Comparison of ENCODE assay signal across 8 cellular contexts in the genomic region with DNA sequence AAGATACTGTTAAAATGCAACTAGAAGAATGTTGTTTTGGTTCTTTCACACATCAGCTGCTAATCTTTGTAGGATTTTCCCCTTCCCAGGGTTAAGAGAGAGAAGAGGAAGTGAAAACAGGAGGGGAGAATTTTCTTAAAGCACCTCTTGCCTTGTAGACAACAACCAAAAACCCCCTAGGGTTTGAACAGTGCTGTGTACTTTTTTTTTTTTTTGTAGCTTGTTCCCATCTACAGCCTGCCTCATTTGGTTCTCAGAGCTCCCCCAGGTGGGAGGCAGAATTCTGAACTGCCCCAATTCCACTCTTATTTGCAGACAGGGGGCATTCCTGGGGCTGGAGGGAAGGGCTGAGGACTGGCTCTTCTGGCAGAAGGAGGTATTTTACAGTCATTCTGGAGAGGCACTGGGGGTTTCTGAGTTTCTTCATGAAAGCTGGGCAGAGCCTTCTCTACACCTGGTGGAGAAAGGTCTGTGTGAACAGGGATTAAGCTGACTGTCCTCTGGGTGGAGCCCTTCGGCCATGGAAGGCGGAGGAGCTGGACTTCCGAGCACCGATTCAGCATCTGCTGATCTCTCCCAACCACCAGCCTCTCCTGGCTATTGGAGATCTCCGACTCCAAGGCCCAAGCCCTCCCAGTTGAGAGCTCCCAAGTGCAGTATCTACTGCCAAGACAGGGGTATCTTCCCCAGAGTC. TPM values are rescaled to one million over a fixed set of nuclear protein-coding genes. Genes with fewer than 3 reads are reported as not detected.
DNase-seq lines count a peak whose midpoint lies in the region; ATAC-seq, FAIRE-seq and TF ChIP-seq lines count a peak whose summit lies in the region.

No MANE protein-coding gene starts in this region.

- H3K9me2 ChIP-seq in PC-9 (ENCODE audit: insufficient read depth), result no peaks in the 10 kb centered on the region

- TF ChIP-seq EP300 in HepG2 (IDR thresholded peaks at IDR 0.05; ENCODE audit: low read depth in 2 of 2, low read length in 2 of 2), result no peak
- TF ChIP-seq EP300 in HepG2 (CRISPR knock-in tag; IDR thresholded peaks at IDR 0.05; ENCODE audit: borderline replicate concordance), result no peak

- 4% methylated on average over 4 of the region's 5 CpGs for WGBS in HepG2 (ENCODE audit: low lambda C conversion rate)

- H3K9me3 ChIP-seq in PC-9 (ENCODE audit: insufficient read depth, low read depth) (no peaks in the 10 kb centered on the region), HepG2 (ENCODE audit: low read length) (no peaks in the 10 kb centered on the region)

- no peaks in the 10 kb centered on the region for H3K36me3 ChIP-seq in PC-9 (ENCODE audit: low read depth)
- H3K36me3 ChIP-seq in HepG2 (replicated peaks in 1 of 2; ENCODE audit: control insufficient read depth in 1 of 2, insufficient read depth in 2 of 2, low read length in 2 of 2), result no peaks in the 10 kb centered on the region

- no peak overlapping the region for H3K9ac ChIP-seq in HepG2 (ENCODE audit: insufficient read depth, low read depth, low read length)

- ATAC-seq in GM19397 (IDR thresholded peaks at IDR 0.05; ENCODE audit: unreplicated experiment), result peak; percentile 64
- peak; percentile 70 for ATAC-seq in HG03378 (IDR thresholded peaks at IDR 0.05; ENCODE audit: unreplicated experiment)
- peak; percentile 85 for ATAC-seq in HepG2

- no peaks in the 10 kb centered on the region for H3K27me3 ChIP-seq in PC-9 (ENCODE audit: insufficient read depth, low read depth)
- H3K27me3 ChIP-seq in HepG2 (ENCODE audit: control insufficient read depth in 1 of 2, insufficient read depth in 2 of 2, low read length in 2 of 2), result peaks cover 1 to 20% of the 10 kb centered on the region in 2 experiments; a peak in 3 of 5 replicates

- intact Hi-C loops in PC-9 (cut with micrococcal nuclease; ENCODE audit: unreplicated experiment) (loop anchor here (1.0 to 10.0 kb wide), 5 partner anchors 258 to 1051 kb away; no protein-coding TSS in a partner anchor), HepG2 (cut with micrococcal nuclease; ENCODE audit: unreplicated experiment) (loop anchor here (1.0 to 10.0 kb wide), 4 partner anchors 111 to 1049 kb away; no protein-coding TSS in a partner anchor)

- H3K79me2 ChIP-seq in PC-9 (ENCODE audit: low read depth) (no peaks in the 10 kb centered on the region), HepG2 (ENCODE audit: insufficient read depth, low read length) (no peaks in the 10 kb centered on the region)

- no TSS peak for BruUV-seq in PC-9 (replicated peaks; lab: Mats Ljungman, UMichigan)
- BruUV-seq in HepG2 (replicated peaks; lab: Mats Ljungman, UMichigan), result no TSS peak

- H3K4me1 ChIP-seq in PC-9 (replicated peaks; ENCODE audit: insufficient read depth) (peaks cover 10% of the 10 kb centered on the region), HepG2 (ENCODE audit: insufficient read depth, low read length) (peaks cover 55% of the 10 kb centered on the region)

- peak; percentile 73 for TF ChIP-seq CTCF in PC-9 (conservative IDR thresholded peaks at IDR 0.05)
- TF ChIP-seq CTCF in cardiac fibroblast (IDR thresholded peaks at IDR 0.05; ENCODE audit: low read depth, low read length), result peak; percentile 50
- peak; percentile 96 for TF ChIP-seq CTCF in HepG2 (CRISPR knock-in tag; IDR thresholded peaks at IDR 0.05)

- TF ChIP-seq POLR2A in HepG2 (IDR thresholded peaks at IDR 0.05; ENCODE audit: insufficient read depth in 1 of 2, low read depth in 2 of 2, low read length in 2 of 2), result no peak

- DNase-seq in DMS79 treated with DMSO at 0.1 percent for 48 hours (lab: John Stamatoyannopoulos, UW) (peak; percentile 13), DMS79 (lab: John Stamatoyannopoulos, UW) (no peak), PC-9 (peak; percentile 72), cardiac fibroblast (ENCODE audit: low read depth in 2 of 2) (peak; percentile 56 to 58), HepG2 (ENCODE audit: low spot score) (peak; percentile 76), NCI-H1436 treated with DMSO at 0.1 percent for 48 hours (lab: John Stamatoyannopoulos, UW) (no peak)

- FAIRE-seq in HepG2 (lab: Jason Lieb, UNC), result peak; percentile 89

- H3K27ac ChIP-seq in PC-9, result no peak overlapping the region
- H3K27ac ChIP-seq in HepG2 (ENCODE audit: extremely low read length, insufficient read depth, low read length), result no peak overlapping the region

- in situ Hi-C loops in HepG2 (cut with HindIII; ENCODE audit: extremely low pct_ligation_motif_present, low pct_unique_long_range_greater_than_20kb), result loop anchor here (5.0 kb wide), 2 partner anchors 177 to 1047 kb away; no protein-coding TSS in a partner anchor

- peaks cover 9% of the 10 kb centered on the region for H3F3A ChIP-seq in PC-9 (ENCODE audit: insufficient read depth, low read depth)

- H2AFZ ChIP-seq in PC-9 (no peak overlapping the region), HepG2 (ENCODE audit: low read length) (no peak overlapping the region)

- H3K4me3 ChIP-seq in PC-9 (no peak overlapping the region), cardiac fibroblast (replicated peaks in 1 of 2; ENCODE audit: low read depth in 2 of 2, low read length in 2 of 2) (no peak overlapping the region), HepG2 (replicated peaks in 1 of 3; ENCODE audit: insufficient read depth in 1 of 3, low read depth in 2 of 3, low read length in 3 of 3) (no peak overlapping the region)

- POLR2A ChIA-PET in PC-9 (lab: Charles Lee; ENCODE audit: unreplicated experiment) (interaction anchor here (0.5 to 0.6 kb wide), 2 partner anchors 238 to 913 kb away, joined by 3 to 4 read pairs; a partner anchor contains a TSS), HepG2 (lab: Yijun Ruan, JAX) (interaction anchor here (0.7 to 2.9 kb wide), 4 partner anchors 31 to 1074 kb away, joined by 3 to 10 read pairs (median 3); a partner anchor contains a TSS)

- H3K4me2 ChIP-seq in PC-9 (no peak overlapping the region), HepG2 (ENCODE audit: low read depth, low read length) (no peak overlapping the region)

- H4K20me1 ChIP-seq in PC-9 (ENCODE audit: insufficient read depth) (no peaks in the 10 kb centered on the region), HepG2 (ENCODE audit: insufficient read depth, low read length) (no peaks in the 10 kb centered on the region)

- TF ChIP-seq RAD21 in HepG2 (CRISPR knock-in tag; IDR thresholded peaks at IDR 0.05), result peak; percentile 95

- CTCF ChIA-PET in PC-9 (lab: Charles Lee), result interaction anchor here (0.6 to 2.3 kb wide), 12 partner anchors 10 to 1051 kb away, joined by 3 to 14 read pairs (median 4); no protein-coding TSS in a partner anchor
- CTCF ChIA-PET in HepG2 (lab: Yijun Ruan, JAX; ENCODE audit: low intra/inter-chr PET ratio, low total read pairs), result interaction anchor here (0.6 to 3.0 kb wide), 6 partner anchors 111 to 1048 kb away, joined by 3 to 44 read pairs (median 3); no protein-coding TSS in a partner anchor

RNA-seq across cellular contexts. Expression of a gene that starts 32.2 kb away (rescaled TPM):
- total RNA-seq in PC-9 (2021) (75.0 and 90.8 TPM in 2 replicates), HepG2 (2016; rRNA removed; fragmentation: Illumina TruSeq; extraction: Trizol) (127 and 168 TPM in 2 replicates)
- 29.3 and 32.5 TPM in 2 replicates for total RNA-seq in HepG2 (2016; cell fraction: cytosol; rRNA removed; fragmentation: Illumina TruSeq; extraction: Trizol; ENCODE audit: low read depth)
- total RNA-seq in HepG2 (2016; cell fraction: insoluble cytoplasmic fraction; rRNA removed; fragmentation: Illumina TruSeq; extraction: Trizol), result 131 and 158 TPM in 2 replicates
- 43.0 and 52.4 TPM in 2 replicates for total RNA-seq in HepG2 (2016; cell fraction: membrane; rRNA removed; fragmentation: Illumina TruSeq; extraction: Trizol)
- 127 and 130 TPM in 2 replicates for total RNA-seq in HepG2 (2016; cell fraction: nucleus; rRNA removed; fragmentation: Illumina TruSeq; extraction: Trizol)
- 34.6 and 43.5 TPM in 2 replicates for polyA plus RNA-seq in HepG2 (2011; rRNA removed)
- 18.5 and 25.3 TPM in 2 replicates for polyA plus RNA-seq in HepG2 (2011; cell fraction: cytosol; rRNA removed)
- polyA plus RNA-seq in HepG2 (2011; cell fraction: nucleus; rRNA removed), result 28.3 and 35.1 TPM in 2 replicates
- 73.1 and 98.6 TPM in 2 replicates for polyA plus RNA-seq in HepG2 (2012)
- polyA plus RNA-seq in HepG2 (2016; cell fraction: cytosol; fragmentation: Illumina TruSeq; extraction: Trizol; ENCODE audit: low read depth), result 23.9 and 24.7 TPM in 2 replicates
- 212 and 228 TPM in 2 replicates for polyA plus RNA-seq in HepG2 (2016; cell fraction: insoluble cytoplasmic fraction; fragmentation: Illumina TruSeq; extraction: Trizol; ENCODE audit: low read depth)
- 29.4 and 33.5 TPM in 2 replicates for polyA plus RNA-seq in HepG2 (2016; cell fraction: membrane; fragmentation: Illumina TruSeq; extraction: Trizol; ENCODE audit: low read depth)
- polyA plus RNA-seq in HepG2 (2016; cell fraction: nucleus; fragmentation: Illumina TruSeq; extraction: Trizol; ENCODE audit: insufficient read depth, low read depth), result 131 and 136 TPM in 2 replicates
- polyA minus RNA-seq in HepG2 (2011; rRNA and poly(A)+ RNA removed; ENCODE audit: low replicate concordance), result 17.7 and 44.6 TPM in 2 replicates
- polyA minus RNA-seq in HepG2 (2011; cell fraction: cytosol; rRNA and poly(A)+ RNA removed), result 18.0 and 20.6 TPM in 2 replicates
- 170 and 179 TPM in 2 replicates for polyA minus RNA-seq in HepG2 (2011; cell fraction: nucleus; rRNA and poly(A)+ RNA removed)

RNA-seq across cellular contexts. Expression of a gene that starts 49.5 kb away (rescaled TPM):
- not detected in 2 replicates for total RNA-seq in PC-9 (2021)
- total RNA-seq in HepG2 (2016; rRNA removed; fragmentation: Illumina TruSeq; extraction: Trizol), result not detected in 2 replicates
- total RNA-seq in HepG2 (2016; cell fraction: cytosol; rRNA removed; fragmentation: Illumina TruSeq; extraction: Trizol; ENCODE audit: low read depth), result not detected in 2 replicates
- not detected in 2 replicates for total RNA-seq in HepG2 (2016; cell fraction: insoluble cytoplasmic fraction; rRNA removed; fragmentation: Illumina TruSeq; extraction: Trizol)
- total RNA-seq in HepG2 (2016; cell fraction: membrane; rRNA removed; fragmentation: Illumina TruSeq; extraction: Trizol), result not detected in 2 replicates
- not detected in 2 replicates for total RNA-seq in HepG2 (2016; cell fraction: nucleus; rRNA removed; fragmentation: Illumina TruSeq; extraction: Trizol)
- polyA plus RNA-seq in HepG2 (2011; rRNA removed), result not detected in 2 replicates
- polyA plus RNA-seq in HepG2 (2011; cell fraction: cytosol; rRNA removed), result not detected in 2 replicates
- not detected in 2 replicates for polyA plus RNA-seq in HepG2 (2011; cell fraction: nucleus; rRNA removed)
- polyA plus RNA-seq in HepG2 (2012), result not detected in 2 replicates
- polyA plus RNA-seq in HepG2 (2016; cell fraction: cytosol; fragmentation: Illumina TruSeq; extraction: Trizol; ENCODE audit: low read depth), result not detected in 2 replicates
- polyA plus RNA-seq in HepG2 (2016; cell fraction: insoluble cytoplasmic fraction; fragmentation: Illumina TruSeq; extraction: Trizol; ENCODE audit: low read depth), result not detected in 2 replicates
- polyA plus RNA-seq in HepG2 (2016; cell fraction: membrane; fragmentation: Illumina TruSeq; extraction: Trizol; ENCODE audit: low read depth), result not detected in 2 replicates
- polyA plus RNA-seq in HepG2 (2016; cell fraction: nucleus; fragmentation: Illumina TruSeq; extraction: Trizol; ENCODE audit: insufficient read depth, low read depth), result not detected in 2 replicates
- not detected in 2 replicates for polyA minus RNA-seq in HepG2 (2011; rRNA and poly(A)+ RNA removed; ENCODE audit: low replicate concordance)
- not detected in 2 replicates for polyA minus RNA-seq in HepG2 (2011; cell fraction: cytosol; rRNA and poly(A)+ RNA removed)
- not detected in 2 replicates for polyA minus RNA-seq in HepG2 (2011; cell fraction: nucleus; rRNA and poly(A)+ RNA removed)

RNA-seq across cellular contexts. Expression of a gene that starts 50.2 kb away (rescaled TPM):
- total RNA-seq in PC-9 (2021) (not detected in 2 replicates), HepG2 (2016; rRNA removed; fragmentation: Illumina TruSeq; extraction: Trizol) (0.04 TPM in 1 of 2 replicates, not detected in the other)
- total RNA-seq in HepG2 (2016; cell fraction: cytosol; rRNA removed; fragmentation: Illumina TruSeq; extraction: Trizol; ENCODE audit: low read depth), result not detected in 2 replicates
- 0.09 TPM in 1 of 2 replicates, not detected in the other for total RNA-seq in HepG2 (2016; cell fraction: insoluble cytoplasmic fraction; rRNA removed; fragmentation: Illumina TruSeq; extraction: Trizol)
- not detected in 2 replicates for total RNA-seq in HepG2 (2016; cell fraction: membrane; rRNA removed; fragmentation: Illumina TruSeq; extraction: Trizol)
- not detected in 2 replicates for total RNA-seq in HepG2 (2016; cell fraction: nucleus; rRNA removed; fragmentation: Illumina TruSeq; extraction: Trizol)
- 0.53 and 0.55 TPM in 2 replicates for polyA plus RNA-seq in HepG2 (2011; rRNA removed)
- polyA plus RNA-seq in HepG2 (2011; cell fraction: cytosol; rRNA removed), result 0.59 and 0.70 TPM in 2 replicates
- polyA plus RNA-seq in HepG2 (2011; cell fraction: nucleus; rRNA removed), result 0.31 and 1.1 TPM in 2 replicates
- polyA plus RNA-seq in HepG2 (2012), result 1.1 and 1.5 TPM in 2 replicates
- not detected in 2 replicates for polyA plus RNA-seq in HepG2 (2016; cell fraction: cytosol; fragmentation: Illumina TruSeq; extraction: Trizol; ENCODE audit: low read depth)
- not detected in 2 replicates for polyA plus RNA-seq in HepG2 (2016; cell fraction: insoluble cytoplasmic fraction; fragmentation: Illumina TruSeq; extraction: Trizol; ENCODE audit: low read depth)
- polyA plus RNA-seq in HepG2 (2016; cell fraction: membrane; fragmentation: Illumina TruSeq; extraction: Trizol; ENCODE audit: low read depth), result not detected in 2 replicates
- not detected in 2 replicates for polyA plus RNA-seq in HepG2 (2016; cell fraction: nucleus; fragmentation: Illumina TruSeq; extraction: Trizol; ENCODE audit: insufficient read depth, low read depth)
- 1.4 and 3.5 TPM in 2 replicates for polyA minus RNA-seq in HepG2 (2011; rRNA and poly(A)+ RNA removed; ENCODE audit: low replicate concordance)
- 0.40 TPM in 1 of 2 replicates, not detected in the other for polyA minus RNA-seq in HepG2 (2011; cell fraction: cytosol; rRNA and poly(A)+ RNA removed)
- polyA minus RNA-seq in HepG2 (2011; cell fraction: nucleus; rRNA and poly(A)+ RNA removed), result 0.37 TPM in 1 of 2 replicates, not detected in the other

Comparison
In these comparisons a context has a peak if more than half of its experiments do, and no peak if none do; other contexts are left out.
1. DNase-seq: peak in DMS79 treated with DMSO at 0.1 percent for 48 hours (single experiment), PC-9 (2 of 2), cardiac fibroblast (2 of 2) and HepG2 (single experiment); none in DMS79 (single experiment) and NCI-H1436 treated with DMSO at 0.1 percent for 48 hours (single experiment).
2. Peak in every context shown above with its lines, with median percentiles within 50 percentile points of each other: ATAC-seq and CTCF ChIP-seq.